In genomic region chr9:137568445-137568844, GRCh38 we compare ENCODE assay signal across 1 cellular context. TPM values are rescaled to one million over a fixed set of nuclear protein-coding genes. Genes with fewer than 3 reads are reported as not detected.
"Had no signal": no experiment of that assay in that cellular context is flagged by ENCODE, and none has a peak within 500 bp of the region (broad histone marks: within the 10 kb centered on the region; RNA-seq: fewer than 3 reads in every experiment).

No MANE protein-coding gene starts in this region.

RNA-seq across cellular contexts. Expression of gene PNPLA7, which starts 18.2 kb away (rescaled TPM):
- total RNA-seq: RPMI7951 had no signal
